Comparison of ENCODE assay signal across 1 cellular context in genomic region chr15:40807028-40807887, GRCh38.
A peak's percentile ranks its signal among the peaks of the same experiment; 100 is the strongest.
TF ChIP-seq lines count a peak whose summit lies in the region.

TSS of gene DNAJC17 (minus strand) at chr15:40807473. CDS start at chr15:40807446, 27 bp downstream.
TSS of gene ZFYVE19 (plus strand) at chr15:40807089. CDS start at chr15:40807590, 501 bp downstream.

TF ChIP-seq in HEK293, 187 proteins besides CTCF, POLR2A, EP300 and RAD21 (continued from another document and continues in another):
- TF ChIP-seq ZNF350 (tag by site-specific recombination; IDR thresholded peaks at IDR 0.05): no peak
- TF ChIP-seq ZNF626 (tag by site-specific recombination; IDR thresholded peaks at IDR 0.05): no peak
- peak; percentile 91 for TF ChIP-seq KLF9 (tag by site-specific recombination; IDR thresholded peaks at IDR 0.05; ENCODE audit: low read depth)
- no peak for TF ChIP-seq ZNF157 (tag by site-specific recombination; IDR thresholded peaks at IDR 0.05)
- TF ChIP-seq ZNF76 (tag by site-specific recombination; IDR thresholded peaks at IDR 0.05; ENCODE audit: borderline replicate concordance, low read depth): peak; percentile 99
- no peak for TF ChIP-seq ZNF302 (tag by site-specific recombination; IDR thresholded peaks at IDR 0.05; ENCODE audit: low read depth)
- no peak for TF ChIP-seq ZNF202 (tag by site-specific recombination; IDR thresholded peaks at IDR 0.05; ENCODE audit: borderline replicate concordance)
- TF ChIP-seq ZFP3 (tag by site-specific recombination; IDR thresholded peaks at IDR 0.05; ENCODE audit: low read depth): no peak
- peak; percentile 50; the same call in 1 of the 2 replicates for TF ChIP-seq ZNF2 (tag by site-specific recombination; IDR thresholded peaks at IDR 0.05)
- no peak for TF ChIP-seq ZNF138 (tag by site-specific recombination; IDR thresholded peaks at IDR 0.05; ENCODE audit: borderline replicate concordance)
- no peak for TF ChIP-seq GFI1B (tag by site-specific recombination; IDR thresholded peaks at IDR 0.05)
- 0 out of 2 replicates have a peak, but pooled peaks have one; percentile 11 for TF ChIP-seq PATZ1 (tag by site-specific recombination; IDR thresholded peaks at IDR 0.05)
- no peak for TF ChIP-seq ATF2 (tag by site-specific recombination; IDR thresholded peaks at IDR 0.05; ENCODE audit: low read depth)
- no peak for TF ChIP-seq ZNF174 (tag by site-specific recombination; IDR thresholded peaks at IDR 0.05)
- TF ChIP-seq KLF16 (tag by site-specific recombination; IDR thresholded peaks at IDR 0.05): no peak; the same call in 1 of the 2 replicates
- no peak for TF ChIP-seq ZNF658 (tag by site-specific recombination; IDR thresholded peaks at IDR 0.05)
- TF ChIP-seq ZFHX2 (tag by site-specific recombination; conservative IDR thresholded peaks at IDR 0.05): peak; percentile 80
- TF ChIP-seq ZNF341 (tag by site-specific recombination; IDR thresholded peaks at IDR 0.05; ENCODE audit: low read depth): peak; percentile 77
- TF ChIP-seq GLI2 (tag by site-specific recombination; IDR thresholded peaks at IDR 0.05; ENCODE audit: borderline replicate concordance, low read depth): no peak
- TF ChIP-seq ZNF501 (tag by site-specific recombination; IDR thresholded peaks at IDR 0.05): 0 out of 2 replicates have a peak, but pooled peaks have one; percentile 60
- no peak for TF ChIP-seq REST (tag by site-specific recombination; IDR thresholded peaks at IDR 0.05)
- 0 out of 2 replicates have a peak, but pooled peaks have one; percentile 28 for TF ChIP-seq YY1 (tag by site-specific recombination; IDR thresholded peaks at IDR 0.05)
- TF ChIP-seq ZNF610 (tag by site-specific recombination; IDR thresholded peaks at IDR 0.05; ENCODE audit: borderline replicate concordance): 0 out of 2 replicates have a peak, but pooled peaks have one; percentile 27
- TF ChIP-seq ZBTB6 (tag by site-specific recombination; IDR thresholded peaks at IDR 0.05): peak; percentile 44; the same call in 1 of the 2 replicates
- no peak for TF ChIP-seq ZNF660 (tag by site-specific recombination; IDR thresholded peaks at IDR 0.05)
- no peak for TF ChIP-seq ZNF529 (tag by site-specific recombination; IDR thresholded peaks at IDR 0.05; ENCODE audit: insufficient replicate concordance)
- TF ChIP-seq KLF17 (tag by site-specific recombination; IDR thresholded peaks at IDR 0.05): peak; percentile 49; the same call in 1 of the 2 replicates
- TF ChIP-seq ZBTB11 (tag by site-specific recombination; conservative IDR thresholded peaks at IDR 0.05; ENCODE audit: low read depth): no peak; the same call in 1 of the 2 replicates
- TF ChIP-seq PRDM10 (tag by site-specific recombination; IDR thresholded peaks at IDR 0.05): peak; percentile 63; the same call in 1 of the 2 replicates
- no peak for TF ChIP-seq ZNF148 (tag by site-specific recombination; IDR thresholded peaks at IDR 0.05; ENCODE audit: borderline replicate concordance)
- TF ChIP-seq ZNF324 (tag by site-specific recombination; IDR thresholded peaks at IDR 0.05): peak; percentile 70
- peak; percentile 97 for TF ChIP-seq ZNF335 (tag by site-specific recombination; conservative IDR thresholded peaks at IDR 0.05)
- TF ChIP-seq ZNF16 (tag by site-specific recombination; IDR thresholded peaks at IDR 0.05; ENCODE audit: low read depth): no peak
- TF ChIP-seq ZBTB21 (tag by site-specific recombination; IDR thresholded peaks at IDR 0.05): 0 out of 2 replicates have a peak, but pooled peaks have one; percentile 18
